ENCODE assay signal across 34 cellular contexts in genomic region chr4:139760558-139760957, GRCh38.
"Had no signal": no experiment of that assay in that cellular context is flagged by ENCODE, and none has a peak within 500 bp of the region (broad histone marks: within the 10 kb centered on the region; RNA-seq: fewer than 3 reads in every experiment).

No MANE protein-coding gene starts in this region.

- H3K4me1 ChIP-seq: breast epithelium had no signal

- H3K4me1 Mint-ChIP-seq: activated CD4-positive, alpha-beta T cell treated with anti-CD3 and anti-CD28 coated beads, Interleukin-2, amount 10 ng/mL, durations not matched to agents 24 days and 14 days; activated T-helper 17 cell treated with anti-CD3 and anti-CD28 coated beads, Interleukin-2, amount 50 U/mL, for 72 hours; central memory CD8-positive, alpha-beta T cell had no signal

- H3K4me3 Mint-ChIP-seq: activated B cell treated with CpG ODN at 0.5 μM for 24 hours; activated CD4-positive, alpha-beta memory T cell treated with anti-CD3 and anti-CD28 coated beads for 36 hours; activated CD4-positive, alpha-beta T cell treated with anti-CD3 and anti-CD28 coated beads, Interleukin-2, amount 10 ng/mL, durations not matched to agents 24 days and 14 days; activated CD8-positive, alpha-beta T cell treated with anti-CD3 and anti-CD28 coated beads for 36 hours; activated naive CD4-positive, alpha-beta T cell treated with anti-CD3 and anti-CD28 coated beads for 36 hours; activated naive CD8-positive, alpha-beta T cell treated with anti-CD3 and anti-CD28 coated beads for 36 hours; activated T-cell treated with anti-CD3 and anti-CD28 coated beads, Interleukin-2, amount 50 U/mL, for 4 hours; activated T-cell treated with anti-CD3 and anti-CD28 coated beads, Interleukin-2, amount 50 U/mL, for 72 hours; activated T-helper 1 cell treated with anti-CD3 and anti-CD28 coated beads, Interleukin-12 subunit alpha, Interleukin-12 subunit beta, Interleukin-2, Interleukin-4 antibody, amounts not matched to agents 30 ng/mL and 10 ng/mL and 1 ng/mL, durations not matched to agents 14 hours and 24 hours and 36 hours; activated T-helper 17 cell treated with anti-CD3 and anti-CD28 coated beads, Interleukin-2, amount 50 U/mL, for 72 hours; central memory CD8-positive, alpha-beta T cell; T-helper 1 cell treated with Interleukin-12 subunit alpha and Interleukin-12 subunit beta and Interleukin-4 antibody, amounts not matched to agents 30 μg/mL and 1 μg/mL, for 36 hours; T-helper 2 cell treated with Interferon-gamma antibody and Interleukin-4, amounts not matched to agents 5 μg/mL and 100 μg/mL, for 36 hours had no signal

- H3K9me3 ChIP-seq: adrenal gland, body of pancreas, breast epithelium had no signal

- H3K4me3 ChIP-seq: adrenal gland, body of pancreas, breast epithelium had no signal

- H3K27me3 Mint-ChIP-seq: activated B cell treated with CpG ODN at 0.5 μM for 24 hours; activated CD4-positive, alpha-beta memory T cell treated with anti-CD3 and anti-CD28 coated beads for 36 hours; activated CD8-positive, alpha-beta T cell treated with anti-CD3 and anti-CD28 coated beads for 36 hours; activated naive CD8-positive, alpha-beta T cell treated with anti-CD3 and anti-CD28 coated beads for 36 hours had no signal

- DNase-seq: activated B cell treated with CpG ODN at 0.5 μM for 24 hours; activated CD4-positive, alpha-beta memory T cell treated with anti-CD3 and anti-CD28 coated beads for 36 hours; activated CD4-positive, alpha-beta T cell treated with anti-CD3 and anti-CD28 coated beads for 4 hours; activated CD4-positive, alpha-beta T cell treated with anti-CD3 and anti-CD28 coated beads, Interleukin-2, amount 10 ng/mL, durations not matched to agents 24 days and 14 days; activated CD4-positive, alpha-beta T cell treated with anti-CD3 and anti-CD28 coated beads, Interleukin-2, amount 50 U/mL, for 1 hour; activated CD4-positive, alpha-beta T cell treated with anti-CD3 and anti-CD28 coated beads, Interleukin-2, amount 50 U/mL, for 4 hours; activated CD4-positive, CD25-positive, alpha-beta regulatory T cell treated with anti-CD3 and anti-CD28 coated beads, Interleukin-2, amount 50 U/mL, for 72 hours; activated CD8-positive, alpha-beta memory T cell treated with anti-CD3 and anti-CD28 coated beads, Interleukin-2, amount 50 U/mL, for 4 hours; activated CD8-positive, alpha-beta T cell treated with anti-CD3 and anti-CD28 coated beads for 36 hours; activated effector memory CD4-positive, alpha-beta T cell treated with anti-CD3 and anti-CD28 coated beads, Interleukin-2, amount 50 U/mL, for 16 hours; activated gamma-delta T cell treated with Interleukin-2 at 50 U/mL for 16 hours; activated naive CD4-positive, alpha-beta T cell; activated naive CD4-positive, alpha-beta T cell treated with anti-CD3 and anti-CD28 coated beads for 36 hours; activated naive CD4-positive, alpha-beta T cell treated with anti-CD3 and anti-CD28 coated beads, Interleukin-2, amount 50 U/mL, for 16 hours; activated naive CD8-positive, alpha-beta T cell treated with anti-CD3 and anti-CD28 coated beads for 36 hours; activated T-cell treated with anti-CD3 and anti-CD28 coated beads for 4 hours; activated T-cell treated with anti-CD3 and anti-CD28 coated beads, Interleukin-2, amount 50 U/mL, for 1 hour; activated T-cell treated with anti-CD3 and anti-CD28 coated beads, Interleukin-2, amount 50 U/mL, for 4 hours; activated T-cell treated with anti-CD3 and anti-CD28 coated beads, Interleukin-2, amount 50 U/mL, for 72 hours; adrenal gland; amniotic stem cell; aorta; body of pancreas; brain microvascular endothelial cell; T-helper 1 cell; T-helper 2 cell; T-helper 9 cell had no signal

- H3K27ac Mint-ChIP-seq: activated B cell treated with CpG ODN at 0.5 μM for 24 hours; activated CD4-positive, alpha-beta memory T cell treated with anti-CD3 and anti-CD28 coated beads for 36 hours; activated CD4-positive, alpha-beta T cell treated with anti-CD3 and anti-CD28 coated beads, Interleukin-2, amount 10 ng/mL, durations not matched to agents 24 days and 14 days; activated CD8-positive, alpha-beta T cell treated with anti-CD3 and anti-CD28 coated beads for 36 hours; activated naive CD4-positive, alpha-beta T cell treated with anti-CD3 and anti-CD28 coated beads for 36 hours; activated naive CD4-positive, alpha-beta T cell treated with anti-CD3 and anti-CD28 coated beads, Interleukin-2, amount 50 U/mL, for 72 hours; activated naive CD8-positive, alpha-beta T cell treated with anti-CD3 and anti-CD28 coated beads for 36 hours; activated T-cell treated with anti-CD3 and anti-CD28 coated beads, Interleukin-2, amount 50 U/mL, for 72 hours; activated T-helper 1 cell treated with anti-CD3 and anti-CD28 coated beads, Interleukin-12 subunit alpha, Interleukin-12 subunit beta, Interleukin-2, Interleukin-4 antibody, amounts not matched to agents 30 ng/mL and 10 ng/mL and 1 ng/mL, durations not matched to agents 14 hours and 24 hours and 36 hours; activated T-helper 17 cell treated with anti-CD3 and anti-CD28 coated beads, Interleukin-2, amount 50 U/mL, for 72 hours; T-helper 1 cell treated with Interleukin-12 subunit alpha and Interleukin-12 subunit beta and Interleukin-4 antibody, amounts not matched to agents 30 μg/mL and 1 μg/mL, for 36 hours; T-helper 2 cell treated with Interferon-gamma antibody and Interleukin-4, amounts not matched to agents 5 μg/mL and 100 μg/mL, for 36 hours had no signal

- H3K9me3 Mint-ChIP-seq: activated B cell treated with CpG ODN at 0.5 μM for 24 hours; activated CD4-positive, alpha-beta memory T cell treated with anti-CD3 and anti-CD28 coated beads for 36 hours; activated CD4-positive, alpha-beta T cell treated with anti-CD3 and anti-CD28 coated beads, Interleukin-2, amount 10 ng/mL, durations not matched to agents 24 days and 14 days; activated CD8-positive, alpha-beta T cell treated with anti-CD3 and anti-CD28 coated beads for 36 hours; activated naive CD4-positive, alpha-beta T cell treated with anti-CD3 and anti-CD28 coated beads for 36 hours; activated naive CD4-positive, alpha-beta T cell treated with anti-CD3 and anti-CD28 coated beads, Interleukin-2, amount 50 U/mL, for 72 hours; activated naive CD8-positive, alpha-beta T cell treated with anti-CD3 and anti-CD28 coated beads for 36 hours; activated T-cell treated with anti-CD3 and anti-CD28 coated beads, Interleukin-2, amount 50 U/mL, for 4 hours; activated T-cell treated with anti-CD3 and anti-CD28 coated beads, Interleukin-2, amount 50 U/mL, for 72 hours; activated T-helper 1 cell treated with anti-CD3 and anti-CD28 coated beads, Interleukin-12 subunit alpha, Interleukin-12 subunit beta, Interleukin-2, Interleukin-4 antibody, amounts not matched to agents 30 ng/mL and 10 ng/mL and 1 ng/mL, durations not matched to agents 14 hours and 24 hours and 36 hours; activated T-helper 17 cell treated with anti-CD3 and anti-CD28 coated beads, Interleukin-2, amount 50 U/mL, for 72 hours; central memory CD8-positive, alpha-beta T cell; T-helper 1 cell treated with Interleukin-12 subunit alpha and Interleukin-12 subunit beta and Interleukin-4 antibody, amounts not matched to agents 30 μg/mL and 1 μg/mL, for 36 hours; T-helper 2 cell treated with Interferon-gamma antibody and Interleukin-4, amounts not matched to agents 5 μg/mL and 100 μg/mL, for 36 hours had no signal

- ATAC-seq: activated CD8-positive, alpha-beta T cell treated with anti-CD3 and anti-CD28 coated beads for 36 hours; activated naive CD4-positive, alpha-beta T cell treated with anti-CD3 and anti-CD28 coated beads, Interleukin-2, amount 50 U/mL, for 72 hours; activated T-cell treated with anti-CD3 and anti-CD28 coated beads, Interleukin-2, amount 50 U/mL, for 4 hours; activated T-cell treated with anti-CD3 and anti-CD28 coated beads, Interleukin-2, amount 50 U/mL, for 72 hours; activated T-helper 17 cell treated with anti-CD3 and anti-CD28 coated beads, Interleukin-2, amount 50 U/mL, for 72 hours; body of pancreas had no signal

- H3K36me3 ChIP-seq: adrenal gland, brain microvascular endothelial cell, breast epithelium had no signal

- H3K36me3 Mint-ChIP-seq: activated CD4-positive, alpha-beta memory T cell treated with anti-CD3 and anti-CD28 coated beads for 36 hours; activated naive CD4-positive, alpha-beta T cell treated with anti-CD3 and anti-CD28 coated beads, Interleukin-2, amount 50 U/mL, for 72 hours; activated naive CD8-positive, alpha-beta T cell treated with anti-CD3 and anti-CD28 coated beads for 36 hours had no signal

- H3K27me3 ChIP-seq: adrenal gland, body of pancreas, brain microvascular endothelial cell, breast epithelium had no signal

- H3K27ac ChIP-seq: adrenal gland, body of pancreas, brain microvascular endothelial cell, breast epithelium had no signal
